ENCODE assay signal across 23 cellular contexts in genomic region chr12:80419660-80420059, GRCh38. TPM values are rescaled to one million over a fixed set of nuclear protein-coding genes. Genes with fewer than 3 reads are reported as not detected.
DNase-seq lines count a peak whose midpoint lies in the region; TF ChIP-seq lines count a peak whose summit lies in the region.
"Had no signal": no experiment of that assay in that cellular context is flagged by ENCODE, and none has a peak within 500 bp of the region (broad histone marks: within the 10 kb centered on the region; RNA-seq: fewer than 3 reads in every experiment).

No MANE protein-coding gene starts in this region.

- TF ChIP-seq CTCF in esophagus muscularis mucosa (IDR thresholded peaks at IDR 0.05) (no peak), parathyroid adenoma (IDR thresholded peaks at IDR 0.05) (no peak), adrenal gland (IDR thresholded peaks at IDR 0.05) (no peak)

- H3K36me3 ChIP-seq in esophagus muscularis mucosa (no peaks in the 10 kb centered on the region), parathyroid adenoma (ENCODE audit: control insufficient read depth, insufficient read depth, low read length) (no peaks in the 10 kb centered on the region), adrenal gland (replicated peaks in 1 of 2) (no peaks in the 10 kb centered on the region)
- H3K36me3 ChIP-seq: BE2C, heart right ventricle had no signal

- DNase-seq in DMS53 treated with DMSO at 0.1 percent for 48 hours (lab: John Stamatoyannopoulos, UW; ENCODE audit: unreplicated experiment) (peak; percentile 6), OCI-M1 (lab: John Stamatoyannopoulos, UW) (peak; percentile 63), esophagus muscularis mucosa (ENCODE audit: extremely low spot score) (no peak), adrenal gland (no peak), DMS 273 treated with DMSO at 0.1 percent for 48 hours (lab: John Stamatoyannopoulos, UW) (no peak), T1000 (lab: John Stamatoyannopoulos, UW) (no peak)
- DNase-seq: activated CD4-positive, CD25-positive, alpha-beta regulatory T cell; activated naive CD8-positive, alpha-beta T cell treated with anti-CD3 and anti-CD28 coated beads, Interleukin-2, amount 10 ng/mL, durations not matched to agents 7 days and 5 days; BE2C; Calu3; GDM1; heart right ventricle; islet precursor cell; mammary epithelial cell; naive thymus-derived CD8-positive, alpha-beta T cell; NCI-H187; NCI-H226; Right ventricle myocardium superior; stimulated activated CD4-positive, alpha-beta T cell treated with anti-CD3 and anti-CD28 coated beads, Interleukin-4, amount 100 ng/mL, for 1 hour had no signal

- H3K9me3 ChIP-seq in esophagus muscularis mucosa, result no peaks in the 10 kb centered on the region
- no peaks in the 10 kb centered on the region for H3K9me3 ChIP-seq in parathyroid adenoma (ENCODE audit: control insufficient read depth, low read length)
- H3K9me3 ChIP-seq in adrenal gland (replicated peaks in 1 of 3), result no peaks in the 10 kb centered on the region
- H3K9me3 ChIP-seq: BE2C, heart right ventricle had no signal

- H3K27me3 ChIP-seq in esophagus muscularis mucosa (no peaks in the 10 kb centered on the region), parathyroid adenoma (ENCODE audit: control insufficient read depth, insufficient read depth, low read length) (no peaks in the 10 kb centered on the region), adrenal gland (no peaks in the 10 kb centered on the region)
- H3K27me3 ChIP-seq: BE2C had no signal

- H3K27ac ChIP-seq in esophagus muscularis mucosa (replicated peaks in 1 of 4), result peak overlapping the region in 3 of 4 donors; percentile 26 to 46 (median 33)
- no peak overlapping the region for H3K27ac ChIP-seq in parathyroid adenoma
- no peak overlapping the region for H3K27ac ChIP-seq in adrenal gland
- H3K27ac ChIP-seq: heart right ventricle, skin epidermis had no signal

- no peak for TF ChIP-seq EP300 in esophagus muscularis mucosa (IDR thresholded peaks at IDR 0.05)

- no peak overlapping the region for H3K4me3 ChIP-seq in esophagus muscularis mucosa
- H3K4me3 ChIP-seq in parathyroid adenoma (ENCODE audit: low read depth, low read length), result no peak overlapping the region
- H3K4me3 ChIP-seq in adrenal gland, result no peak overlapping the region
- H3K4me3 ChIP-seq: heart right ventricle, skin epidermis had no signal

- H3K4me1 ChIP-seq in esophagus muscularis mucosa (peaks cover 4 to 29% (median 22%) of the 10 kb centered on the region in 4 donors), parathyroid adenoma (no peaks in the 10 kb centered on the region), adrenal gland (replicated peaks in 1 of 2) (no peaks in the 10 kb centered on the region)
- H3K4me1 ChIP-seq: BE2C, heart right ventricle had no signal

- H3K79me2 ChIP-seq in parathyroid adenoma, result no peaks in the 10 kb centered on the region

- TF ChIP-seq POLR2A in esophagus muscularis mucosa (IDR thresholded peaks at IDR 0.05; ENCODE audit: low read depth) (no peak), adrenal gland (IDR thresholded peaks at IDR 0.05) (no peak)

- H3K4me2 ChIP-seq in parathyroid adenoma (ENCODE audit: low read length), result no peak overlapping the region

- H3K9ac ChIP-seq in parathyroid adenoma, result no peak overlapping the region

- peak overlapping the region; percentile 18 for H2AFZ ChIP-seq in parathyroid adenoma

- intact Hi-C loops in esophagus muscularis mucosa (cut with DNase I), result loop anchor here (10.0 kb wide), 1 partner anchor 55 kb away; no protein-coding TSS in a partner anchor
- intact Hi-C loops in adrenal gland (cut with DNase I), result no loop called here

RNA-seq across cellular contexts. Expression of gene PTPRQ, which starts 24.4 kb away (rescaled TPM):
- total RNA-seq in esophagus muscularis mucosa (10 to 100 TPM in 1 of 4 donors, 1 to 10 TPM in 3; 2.0 to 13.7 (median 4.6) TPM), adrenal gland (under 1 TPM in 6 of 8 donors, not detected in 2; 0.09 to 0.16 (median 0.14) TPM)
- under 1 TPM; under 0.01 to 0.27 (median 0.11) TPM for polyA plus RNA-seq in adrenal gland
- total RNA-seq: activated naive CD8-positive, alpha-beta T cell treated with anti-CD3 and anti-CD28 coated beads, Interleukin-2, amount 10 ng/mL, durations not matched to agents 7 days and 5 days; activated T-helper 1 cell treated with anti-CD3 and anti-CD28 coated beads, Interleukin-12 subunit alpha, Interleukin-12 subunit beta, Interleukin-2, Interleukin-4 antibody, amounts not matched to agents 30 ng/mL and 10 ng/mL and 1 ng/mL, durations not matched to agents 14 hours and 24 hours and 36 hours; Calu3; naive thymus-derived CD8-positive, alpha-beta T cell; T-helper 1 cell treated with Interleukin-12 subunit alpha and Interleukin-12 subunit beta and Interleukin-4 antibody, amounts not matched to agents 30 ng/mL and 1 ng/mL, for 36 hours had no signal
- polyA plus RNA-seq: mammary epithelial cell; naive thymus-derived CD8-positive, alpha-beta T cell had no signal

Comparison
In these comparisons a context has a peak if more than half of its experiments do, and no peak if none do; other contexts are left out.
1. DNase-seq: peak in DMS53 treated with DMSO at 0.1 percent for 48 hours (single experiment) and OCI-M1 (single experiment); none in esophagus muscularis mucosa (single experiment), adrenal gland (0 of 7), DMS 273 treated with DMSO at 0.1 percent for 48 hours (single experiment) and T1000 (single experiment).
2. H3K27ac ChIP-seq: peak in esophagus muscularis mucosa (3 of 4); none in parathyroid adenoma (single experiment) and adrenal gland (0 of 5).